In the genomic region with DNA sequence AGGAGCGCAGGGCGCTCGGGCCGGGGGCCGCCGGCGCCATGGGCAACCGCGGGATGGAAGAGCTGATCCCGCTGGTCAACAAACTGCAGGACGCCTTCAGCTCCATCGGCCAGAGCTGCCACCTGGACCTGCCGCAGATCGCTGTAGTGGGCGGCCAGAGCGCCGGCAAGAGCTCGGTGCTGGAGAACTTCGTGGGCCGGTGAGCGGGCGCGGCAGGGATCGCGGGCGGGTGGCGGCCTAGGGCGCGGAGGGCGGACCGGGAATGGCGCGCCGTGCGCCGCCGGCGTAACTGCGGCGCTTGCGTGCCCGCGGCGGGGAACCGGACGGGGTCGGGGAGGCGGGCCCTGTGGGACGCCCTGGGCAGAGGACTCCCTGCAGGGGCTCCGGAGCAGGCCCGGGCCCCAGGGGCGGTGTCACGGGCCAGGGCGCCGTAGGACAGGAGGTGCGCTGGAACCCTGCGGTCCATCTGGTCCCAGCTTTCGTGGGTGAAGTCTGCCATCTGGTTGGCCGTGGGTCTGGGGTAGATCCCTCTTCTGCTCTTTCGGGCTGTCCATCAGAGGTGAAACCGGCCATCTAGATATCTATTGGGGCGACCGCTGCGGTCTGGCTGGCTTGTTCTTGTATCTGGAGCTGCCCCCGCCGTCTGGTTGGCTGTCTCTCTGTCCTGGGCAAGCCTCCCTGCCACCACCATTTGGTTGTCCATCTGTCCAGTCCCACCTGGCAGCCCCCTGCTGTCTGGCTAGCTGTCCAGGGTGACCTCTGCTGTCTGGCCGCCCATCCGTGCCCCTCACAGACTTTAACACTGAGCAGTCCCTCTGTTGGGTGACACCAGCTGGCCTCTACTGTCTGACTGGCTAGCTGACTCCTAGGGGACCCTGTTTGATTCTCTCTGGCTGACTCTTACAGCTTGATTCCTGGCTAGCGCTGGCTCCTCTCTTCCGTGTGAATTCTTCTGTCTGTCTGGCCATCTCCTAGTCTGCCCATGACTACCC, we compare ENCODE assay signal across 1 cellular context.
TF ChIP-seq lines count a peak whose summit lies in the region.

No MANE protein-coding gene starts in this region.

TF ChIP-seq in endothelial cell of umbilical vein, 7 proteins besides CTCF, POLR2A, EP300 and RAD21:
- TF ChIP-seq FOS (IDR thresholded peaks at IDR 0.05; ENCODE audit: borderline replicate concordance, insufficient read depth, low read length) (no peak), POLR2AphosphoS5 (IDR thresholded peaks at IDR 0.05; ENCODE audit: insufficient read depth, low read depth, low read length) (peak; percentile 30)
